30 cellular contexts compared by ENCODE assay signal in the genomic region with DNA sequence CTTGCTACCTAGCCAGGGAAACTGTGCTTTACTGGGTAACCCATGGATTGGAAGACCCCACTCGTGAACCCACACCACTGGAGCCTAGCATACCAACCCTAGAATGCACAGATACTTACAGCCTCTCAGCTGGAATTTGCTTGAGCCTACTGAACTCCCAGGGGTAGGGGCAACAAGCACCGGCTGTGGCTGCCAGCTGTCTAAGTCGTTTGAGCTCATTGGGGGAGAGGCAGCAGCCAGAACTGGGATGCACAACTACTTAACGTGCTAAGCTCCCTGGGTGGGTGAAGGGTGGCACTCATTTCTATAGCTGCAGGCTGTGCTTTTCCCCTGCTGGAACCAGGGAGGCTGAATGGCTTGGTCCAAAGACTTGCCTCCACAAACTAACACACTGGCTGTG.
"Had no signal": no experiment of that assay in that cellular context is flagged by ENCODE, and none has a peak within 500 bp of the region (broad histone marks: within the 10 kb centered on the region; RNA-seq: fewer than 3 reads in every experiment).

No MANE protein-coding gene starts in this region.

- DNase-seq: hypothalamus; immature natural killer cell; kidney; left colon; left lung; lower lobe of right lung; mammary epithelial cell; mesendoderm; naive B cell; natural killer cell; nephron progenitor cell; ovary; right lobe of liver; stimulated activated CD4-positive, alpha-beta T cell treated with anti-CD3 and anti-CD28 coated beads, Interleukin-1b, Interleukin-23, amount 100 ng/mL, for 48 hours; stimulated activated CD4-positive, alpha-beta T cell treated with anti-CD3 and anti-CD28 coated beads, Interleukin-2, amount 100 ng/mL, for 48 hours; stimulated activated CD4-positive, alpha-beta T cell treated with anti-CD3 and anti-CD28 coated beads, Interleukin-4, amount 100 ng/mL, for 4 hours; stimulated activated CD8-positive, alpha-beta memory T cell treated with anti-CD3 and anti-CD28 coated beads, Interleukin-4, amount 100 ng/mL, for 48 hours; stimulated activated naive CD4-positive, alpha-beta T cell treated with Interleukin-2 at 50 U/mL for 16 hours; stimulated activated naive CD8-positive, alpha-beta T cell treated with anti-CD3 and anti-CD28 coated beads, Interleukin-15, amount 100 ng/mL, for 72 hours; substantia nigra had no signal

- H3K4me1 ChIP-seq: left lung, lower lobe of right lung, neural progenitor cell, right atrium auricular region, right lobe of liver, tibial nerve, vagina had no signal

- H3K4me2 ChIP-seq: neural progenitor cell, smooth muscle cell had no signal

- H3K4me3 Mint-ChIP-seq: immature natural killer cell; mesothelial cell of epicardium; naive B cell; natural killer cell; nephron progenitor cell; neural progenitor cell; stimulated activated memory B cell treated with anti-CD40 and anti-IgM and Interleukin-4, amounts not matched to agents 10 μg/mL and 1 μg/mL and 100 μg/mL, for 72 hours; stimulated activated naive CD8-positive, alpha-beta T cell treated with anti-CD3 and anti-CD28 coated beads, Interleukin-15, amount 100 ng/mL, for 72 hours; type B pancreatic cell had no signal

- FAIRE-seq: islet of Langerhans, kidney had no signal

- H3K9me3 ChIP-seq: ovary, right lobe of liver, vagina had no signal

- H3K27me3 ChIP-seq: neural progenitor cell, ovary, right atrium auricular region, right lobe of liver, tibial nerve, vagina had no signal

- H2AFZ ChIP-seq: neural progenitor cell had no signal

- H3K27ac Mint-ChIP-seq: immature natural killer cell; mesothelial cell of epicardium; natural killer cell; nephron progenitor cell; neural progenitor cell; progenitor cell of endocrine pancreas; stimulated activated memory B cell treated with anti-CD40 and anti-IgM and Interleukin-4, amounts not matched to agents 10 μg/mL and 1 μg/mL and 100 μg/mL, for 72 hours; stimulated activated naive CD8-positive, alpha-beta T cell treated with anti-CD3 and anti-CD28 coated beads, Interleukin-15, amount 100 ng/mL, for 72 hours; type B pancreatic cell had no signal

- H3K36me3 Mint-ChIP-seq: immature natural killer cell; mesothelial cell of epicardium; naive B cell; natural killer cell; neural progenitor cell; stimulated activated memory B cell treated with anti-CD40 and anti-IgM and Interleukin-4, amounts not matched to agents 10 μg/mL and 1 μg/mL and 100 μg/mL, for 72 hours; type B pancreatic cell had no signal

- H3K27ac ChIP-seq: left lung, lower lobe of right lung, neural progenitor cell, ovary, right atrium auricular region, right lobe of liver, tibial nerve, vagina had no signal

- H3K4me3 ChIP-seq: left lung, lower lobe of right lung, neural progenitor cell, ovary, right atrium auricular region, right lobe of liver, smooth muscle cell, tibial nerve, vagina had no signal

- H3K36me3 ChIP-seq: left lung, lower lobe of right lung, neural progenitor cell, ovary, right atrium auricular region, right lobe of liver, tibial nerve, vagina had no signal

- H3K4me1 Mint-ChIP-seq: immature natural killer cell; mesothelial cell of epicardium; naive B cell; natural killer cell; nephron progenitor cell; neural progenitor cell; stimulated activated memory B cell treated with anti-CD40 and anti-IgM and Interleukin-4, amounts not matched to agents 10 μg/mL and 1 μg/mL and 100 μg/mL, for 72 hours; stimulated activated naive CD8-positive, alpha-beta T cell treated with anti-CD3 and anti-CD28 coated beads, Interleukin-15, amount 100 ng/mL, for 72 hours had no signal

- H3K9ac ChIP-seq: neural progenitor cell had no signal
